In the genomic region with DNA sequence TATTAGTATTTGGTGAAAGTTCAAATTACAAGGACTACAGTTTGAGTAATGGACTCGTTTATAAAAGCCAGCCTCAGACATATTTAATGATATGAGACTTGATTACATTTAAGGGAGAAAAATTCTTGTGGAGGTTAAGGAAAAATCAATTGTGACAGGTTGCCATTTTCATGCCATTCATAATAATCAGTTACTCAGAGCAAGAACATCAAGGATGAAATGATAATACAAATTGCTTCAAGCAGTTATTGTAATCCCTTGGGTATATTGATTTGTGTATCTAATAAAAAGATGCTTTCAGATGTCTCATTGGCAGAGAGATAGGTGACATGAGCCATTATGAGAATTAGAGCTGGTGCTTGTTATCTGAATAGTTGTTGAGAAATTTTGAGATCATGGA, we compare ENCODE assay signal across 21 cellular contexts.
DNase-seq lines count a peak whose midpoint lies in the region; ATAC-seq and TF ChIP-seq lines count a peak whose summit lies in the region.
"Had no signal": no experiment of that assay in that cellular context is flagged by ENCODE, and none has a peak within 500 bp of the region (broad histone marks: within the 10 kb centered on the region; RNA-seq: fewer than 3 reads in every experiment).

No MANE protein-coding gene starts in this region.

- no peak overlapping the region for H3K27ac Mint-ChIP-seq in naive thymus-derived CD4-positive, alpha-beta T cell
- H3K27ac Mint-ChIP-seq: B cell; CD14-positive monocyte; CD4-positive, alpha-beta memory T cell; CD4-positive, CD25-positive, alpha-beta regulatory T cell had no signal

- TF ChIP-seq CTCF in DOHH2 (IDR thresholded peaks at IDR 0.05; ENCODE audit: low read depth, low read length, poor library complexity, severe bottlenecking), result no peak
- TF ChIP-seq CTCF in OCI-LY7 (conservative IDR thresholded peaks at IDR 0.05; ENCODE audit: low read length), result no peak
- TF ChIP-seq CTCF in neural cell (IDR thresholded peaks at IDR 0.05; ENCODE audit: poor library complexity, severe bottlenecking), result no peak
- TF ChIP-seq CTCF in Peyer's patch (IDR thresholded peaks at IDR 0.05), result no peak

- intact Hi-C loops in OCI-LY7 (cut with micrococcal nuclease; ENCODE audit: unreplicated experiment), result no loop called here
- intact Hi-C loops in naive thymus-derived CD4-positive, alpha-beta T cell (cut with micrococcal nuclease), result no loop called here

- H3K27me3 ChIP-seq in BLaER1 (no peaks in the 10 kb centered on the region), DOHH2 (ENCODE audit: control insufficient read depth, low read length) (no peaks in the 10 kb centered on the region), neural cell (ENCODE audit: insufficient read depth, low read depth, low read length) (no peaks in the 10 kb centered on the region), Peyer's patch (no peaks in the 10 kb centered on the region)
- H3K27me3 ChIP-seq in naive thymus-derived CD4-positive, alpha-beta T cell (ENCODE audit: control insufficient read depth in 2 of 2, insufficient read depth in 2 of 2, low read length in 2 of 2), result no peaks in the 10 kb centered on the region

- H3K4me3 ChIP-seq in BLaER1 (no peak overlapping the region), DOHH2 (ENCODE audit: low read length) (0 out of 2 replicates have a peak overlapping the region, but pooled peaks have one; percentile 14), OCI-LY7 (ENCODE audit: low read depth, low read length, poor library complexity, severe bottlenecking) (no peak overlapping the region), neural cell (ENCODE audit: low read length) (no peak overlapping the region), Peyer's patch (no peak overlapping the region)
- H3K4me3 ChIP-seq in naive thymus-derived CD4-positive, alpha-beta T cell (ENCODE audit: low read length), result no peak overlapping the region
- H3K4me3 ChIP-seq: A549, GM12878 had no signal

- H3K9me3 ChIP-seq in BLaER1 (no peaks in the 10 kb centered on the region), DOHH2 (ENCODE audit: control insufficient read depth, insufficient read depth, low read length) (no peaks in the 10 kb centered on the region), OCI-LY7 (ENCODE audit: low read length) (no peaks in the 10 kb centered on the region), neural cell (ENCODE audit: low read length) (no peaks in the 10 kb centered on the region), Peyer's patch (no peaks in the 10 kb centered on the region)
- no peaks in the 10 kb centered on the region for H3K9me3 ChIP-seq in naive thymus-derived CD4-positive, alpha-beta T cell (ENCODE audit: control insufficient read depth in 2 of 3, low read length in 3 of 3)
- H3K9me3 ChIP-seq: A549 had no signal

- no peak for ATAC-seq in naive thymus-derived CD4-positive, alpha-beta T cell
- ATAC-seq: A549 had no signal

- H3K4me3 Mint-ChIP-seq in naive thymus-derived CD4-positive, alpha-beta T cell, result no peak overlapping the region
- H3K4me3 Mint-ChIP-seq: B cell; CD14-positive monocyte; CD4-positive, alpha-beta memory T cell; CD4-positive, CD25-positive, alpha-beta regulatory T cell; CD8-positive, alpha-beta memory T cell had no signal

- H3K4me1 ChIP-seq in BLaER1 (peaks cover 26% of the 10 kb centered on the region), DOHH2 (ENCODE audit: control insufficient read depth, low read length) (peaks cover 34% of the 10 kb centered on the region), OCI-LY7 (ENCODE audit: insufficient read depth, low read length, poor library complexity, severe bottlenecking) (peaks cover 33% of the 10 kb centered on the region), Peyer's patch (no peaks in the 10 kb centered on the region)
- H3K4me1 ChIP-seq in naive thymus-derived CD4-positive, alpha-beta T cell (ENCODE audit: control insufficient read depth in 2 of 2, insufficient read depth in 2 of 2, low read length in 2 of 2), result no peaks in the 10 kb centered on the region
- H3K4me1 ChIP-seq: A549 had no signal

- H3K9ac ChIP-seq in BLaER1 (no peak overlapping the region), neural cell (ENCODE audit: low read length) (no peak overlapping the region)

- H3K27ac ChIP-seq in BLaER1, result no peak overlapping the region
- H3K27ac ChIP-seq in DOHH2 (ENCODE audit: low read depth, low read length), result peak overlapping the region; percentile 35
- no peak overlapping the region for H3K27ac ChIP-seq in OCI-LY7 (ENCODE audit: low read depth, low read length, poor library complexity, severe bottlenecking)
- H3K27ac ChIP-seq in neural cell (ENCODE audit: low read length), result no peak overlapping the region
- no peak overlapping the region for H3K27ac ChIP-seq in Peyer's patch
- H3K27ac ChIP-seq in naive thymus-derived CD4-positive, alpha-beta T cell (ENCODE audit: low read depth, low read length), result no peak overlapping the region
- H3K27ac ChIP-seq: 22Rv1, A549 had no signal

- no peaks in the 10 kb centered on the region for H3K79me2 ChIP-seq in DOHH2 (ENCODE audit: control insufficient read depth, low read length)
- no peaks in the 10 kb centered on the region for H3K79me2 ChIP-seq in OCI-LY7 (ENCODE audit: insufficient read depth, low read depth, low read length)
- H3K79me2 ChIP-seq in neural cell (replicated peaks; ENCODE audit: insufficient read depth, low read length), result no peaks in the 10 kb centered on the region

- no peak overlapping the region for H2AFZ ChIP-seq in OCI-LY7 (ENCODE audit: low read length)
- H2AFZ ChIP-seq in neural cell (ENCODE audit: low read depth, low read length), result no peak overlapping the region

- no peak for TF ChIP-seq RAD21 in neural cell (conservative IDR thresholded peaks at IDR 0.05)

- H3K4me2 ChIP-seq in BLaER1 (peak overlapping the region; percentile 39; the same call in 1 of the 2 replicates), DOHH2 (ENCODE audit: low read length) (peak overlapping the region; percentile 41; the same call in 1 of the 2 replicates), OCI-LY7 (ENCODE audit: low read length) (peak overlapping the region; percentile 56), neural cell (ENCODE audit: low read length) (no peak overlapping the region)
- H3K4me2 ChIP-seq: A549 had no signal

- peak; percentile 72 for TF ChIP-seq EP300 in neural cell (conservative IDR thresholded peaks at IDR 0.05; ENCODE audit: poor library complexity, severe bottlenecking)

- POLR2A ChIA-PET in OCI-LY7 (lab: Charles Lee), result interaction anchor here (1.0 kb wide), 2 partner anchors 20 to 29 kb away, joined by 4 to 6 read pairs; no protein-coding TSS in a partner anchor
- POLR2A ChIA-PET in naive thymus-derived CD4-positive, alpha-beta T cell (lab: Charles Lee), result no interaction called here

- H3F3A ChIP-seq in DOHH2 (ENCODE audit: control insufficient read depth, insufficient read depth) (no peaks in the 10 kb centered on the region), neural cell (ENCODE audit: insufficient read depth, low read length, poor library complexity, severe bottlenecking) (no peaks in the 10 kb centered on the region)

- DNase-seq in OCI-LY7 (ENCODE audit: low spot score), result no peak
- no peak for DNase-seq in Peyer's patch
- no peak for DNase-seq in naive thymus-derived CD4-positive, alpha-beta T cell
- no peak for DNase-seq in HPDE6-E6E7 (ENCODE audit: extremely low spot score)
- DNase-seq: AML-193; C1 segment of cervical spinal cord; CD4-positive, alpha-beta memory T cell; CD4-positive, CD25-positive, alpha-beta regulatory T cell; CD8-positive, alpha-beta memory T cell; COR-L47; DMS79 treated with DMSO at 0.1 percent for 48 hours; EL; GDM1 had no signal

- CTCF ChIA-PET in OCI-LY7 (lab: Charles Lee; ENCODE audit: unreplicated experiment), result no interaction called here
- CTCF ChIA-PET in naive thymus-derived CD4-positive, alpha-beta T cell (lab: Charles Lee), result no interaction called here

- no TSS peak for BruUV-seq in OCI-LY7 (replicated peaks; lab: Mats Ljungman, UMichigan)

- H4K20me1 ChIP-seq in BLaER1 (peaks cover 7% of the 10 kb centered on the region; the same call in 1 of the 2 replicates), DOHH2 (ENCODE audit: control insufficient read depth, insufficient read depth, low read depth, low read length) (no peaks in the 10 kb centered on the region), OCI-LY7 (ENCODE audit: insufficient read depth, low read length) (no peaks in the 10 kb centered on the region), neural cell (ENCODE audit: insufficient read depth) (no peaks in the 10 kb centered on the region)

- no peaks in the 10 kb centered on the region for H3K27me3 Mint-ChIP-seq in naive thymus-derived CD4-positive, alpha-beta T cell
- H3K27me3 Mint-ChIP-seq: B cell; CD4-positive, alpha-beta memory T cell; CD4-positive, CD25-positive, alpha-beta regulatory T cell; CD8-positive, alpha-beta memory T cell had no signal

- H3K36me3 Mint-ChIP-seq in naive thymus-derived CD4-positive, alpha-beta T cell, result peaks cover 3 to 39% (median 29%) of the 10 kb centered on the region in 5 donors

- H3K36me3 ChIP-seq in BLaER1 (peaks cover 19% of the 10 kb centered on the region; the same call in 1 of the 2 replicates), DOHH2 (ENCODE audit: control insufficient read depth, low read length) (no peaks in the 10 kb centered on the region), OCI-LY7 (ENCODE audit: insufficient read depth, low read length) (no peaks in the 10 kb centered on the region), neural cell (ENCODE audit: insufficient read depth, low read length) (no peaks in the 10 kb centered on the region), Peyer's patch (no peaks in the 10 kb centered on the region)
- H3K36me3 ChIP-seq in naive thymus-derived CD4-positive, alpha-beta T cell (ENCODE audit: control insufficient read depth in 2 of 3, insufficient read depth in 3 of 3, low read length in 3 of 3), result peaks cover 0 to 9% (median 0%) of the 10 kb centered on the region in 3 experiments

- H3K9me2 ChIP-seq in DOHH2 (replicated peaks; ENCODE audit: control insufficient read depth, low read length) (no peaks in the 10 kb centered on the region), OCI-LY7 (ENCODE audit: insufficient read depth, low read length) (no peaks in the 10 kb centered on the region), neural cell (ENCODE audit: insufficient read depth, low read length) (no peaks in the 10 kb centered on the region)

- no peaks in the 10 kb centered on the region for H3K9me3 Mint-ChIP-seq in naive thymus-derived CD4-positive, alpha-beta T cell
- H3K9me3 Mint-ChIP-seq: CD14-positive monocyte; CD4-positive, alpha-beta memory T cell; CD4-positive, CD25-positive, alpha-beta regulatory T cell; CD8-positive, alpha-beta memory T cell had no signal

- H3K4me1 Mint-ChIP-seq in naive thymus-derived CD4-positive, alpha-beta T cell, result peaks cover 0 to 30% (median 8%) of the 10 kb centered on the region in 7 donors

- no peak for TF ChIP-seq POLR2A in Peyer's patch (IDR thresholded peaks at IDR 0.05)

TF ChIP-seq in neural cell, 6 proteins besides CTCF, POLR2A, EP300 and RAD21:
- TF ChIP-seq POLR2AphosphoS5 (IDR thresholded peaks at IDR 0.05), result peak; percentile 58
- no peak for TF ChIP-seq MXI1 (conservative IDR thresholded peaks at IDR 0.05; ENCODE audit: poor library complexity, severe bottlenecking)
- TF ChIP-seq EZH2 (IDR thresholded peaks at IDR 0.05; ENCODE audit: borderline replicate concordance, insufficient read depth, low read length, poor library complexity, severe bottlenecking), result no peak
